Comparison of ENCODE assay signal across 8 cellular contexts in genomic region chr13:109779074-109779473, GRCh38. TPM values are rescaled to one million over a fixed set of nuclear protein-coding genes. Genes with fewer than 3 reads are reported as not detected.
DNase-seq lines count a peak whose midpoint lies in the region; ATAC-seq and TF ChIP-seq lines count a peak whose summit lies in the region.

No MANE protein-coding gene starts in this region.

- no peaks in the 10 kb centered on the region for H3K9me3 Mint-ChIP-seq in activated T-cell treated with anti-CD3 and anti-CD28 coated beads, Interleukin-2, amount 50 U/mL, for 24 hours
- no peaks in the 10 kb centered on the region for H3K9me3 Mint-ChIP-seq in activated CD8-positive, alpha-beta T cell treated with anti-CD3 and anti-CD28 coated beads, Interleukin-2, amount 10 ng/mL, durations not matched to agents 7 days and 5 days (ENCODE audit: insufficient read depth)

- H3K4me3 ChIP-seq in gastroesophageal sphincter (peak overlapping the region; percentile 45 to 82), tibial artery (peak overlapping the region; percentile 73 to 88)

- no peak for TF ChIP-seq EP300 in gastroesophageal sphincter (IDR thresholded peaks at IDR 0.05)

- H3K4me3 Mint-ChIP-seq in activated T-cell treated with anti-CD3 and anti-CD28 coated beads, Interleukin-2, amount 50 U/mL, for 24 hours = peak overlapping the region; percentile 54
- H3K4me3 Mint-ChIP-seq in activated CD8-positive, alpha-beta T cell treated with anti-CD3 and anti-CD28 coated beads, Interleukin-2, amount 10 ng/mL, durations not matched to agents 7 days and 5 days = peak overlapping the region; percentile 58

- POLR2A ChIA-PET in activated CD8-positive, alpha-beta T cell treated with anti-CD3 and anti-CD28 coated beads, Interleukin-2, amount 10 ng/mL, durations not matched to agents 7 days and 5 days (lab: Charles Lee) = interaction anchor here (0.5 to 0.6 kb wide), 2 partner anchors 936 to 1136 kb away, joined by 3 to 4 read pairs; partner anchors contain the start of gene ANKRD10

- no peak for DNase-seq in activated T-cell treated with anti-CD3 and anti-CD28 coated beads, Interleukin-2, amount 50 U/mL, for 24 hours
- DNase-seq in activated T-cell treated with anti-CD3 and anti-CD28 coated beads for 4 hours (no peak), tibial artery (no peak), KBM-7 (no peak)
- peak; percentile 75 for DNase-seq in activated CD8-positive, alpha-beta T cell treated with anti-CD3 and anti-CD28 coated beads, Interleukin-2, amount 10 ng/mL, durations not matched to agents 7 days and 5 days

- peak overlapping the region; percentile 11 for H3K27ac Mint-ChIP-seq in activated T-cell treated with anti-CD3 and anti-CD28 coated beads, Interleukin-2, amount 50 U/mL, for 24 hours
- H3K27ac Mint-ChIP-seq in activated CD8-positive, alpha-beta T cell treated with anti-CD3 and anti-CD28 coated beads, Interleukin-2, amount 10 ng/mL, durations not matched to agents 7 days and 5 days = peak overlapping the region; percentile 80

- no peaks in the 10 kb centered on the region for H3K27me3 Mint-ChIP-seq in activated T-cell treated with anti-CD3 and anti-CD28 coated beads, Interleukin-2, amount 50 U/mL, for 24 hours
- H3K27me3 Mint-ChIP-seq in activated CD8-positive, alpha-beta T cell treated with anti-CD3 and anti-CD28 coated beads, Interleukin-2, amount 10 ng/mL, durations not matched to agents 7 days and 5 days (ENCODE audit: low read depth) = no peaks in the 10 kb centered on the region

- ATAC-seq in activated CD8-positive, alpha-beta T cell treated with anti-CD3 and anti-CD28 coated beads, Interleukin-2, amount 10 ng/mL, durations not matched to agents 7 days and 5 days = peak; percentile 83
- ATAC-seq in gastroesophageal sphincter (no peak), HG02884 (IDR thresholded peaks at IDR 0.05; ENCODE audit: unreplicated experiment) (no peak), HG03095 (IDR thresholded peaks at IDR 0.05; ENCODE audit: unreplicated experiment) (no peak)

- no peak for TF ChIP-seq CTCF in gastroesophageal sphincter (IDR thresholded peaks at IDR 0.05)
- TF ChIP-seq CTCF in tibial artery (IDR thresholded peaks at IDR 0.05) = no peak

- 39 to 40% methylated on average over 4 of the region's 4 CpGs for WGBS in gastroesophageal sphincter (ENCODE audit: low coverage in 1 of 2), 2 donors

- H3K4me1 ChIP-seq in gastroesophageal sphincter (peaks cover 0 to 92% (median 6%) of the 10 kb centered on the region in 3 donors), tibial artery (peaks cover 0 to 80% (median 51%) of the 10 kb centered on the region in 4 donors)

- CTCF ChIA-PET in activated CD8-positive, alpha-beta T cell treated with anti-CD3 and anti-CD28 coated beads, Interleukin-2, amount 10 ng/mL, durations not matched to agents 7 days and 5 days (lab: Charles Lee) = interaction anchor here (1.1 to 1.8 kb wide), 4 partner anchors 11 to 47 kb away, joined by 3 to 5 read pairs (median 4); no protein-coding TSS in a partner anchor

- in situ Hi-C loops in KBM-7 (cut with MboI; ENCODE audit: low pct_unique_long_range_greater_than_20kb, low sequenced_read_pairs) = no loop called here

- intact Hi-C loops in tibial artery (cut with DNase I; ENCODE audit: low total_unique reads) = no loop called here

- H3K9me3 ChIP-seq in gastroesophageal sphincter (no peaks in the 10 kb centered on the region), tibial artery (no peaks in the 10 kb centered on the region)

- peaks cover 12% of the 10 kb centered on the region for H3K36me3 Mint-ChIP-seq in activated T-cell treated with anti-CD3 and anti-CD28 coated beads, Interleukin-2, amount 50 U/mL, for 24 hours (ENCODE audit: low read depth)
- H3K36me3 Mint-ChIP-seq in activated CD8-positive, alpha-beta T cell treated with anti-CD3 and anti-CD28 coated beads, Interleukin-2, amount 10 ng/mL, durations not matched to agents 7 days and 5 days (ENCODE audit: low read depth) = peaks cover 12% of the 10 kb centered on the region

- H3K27me3 ChIP-seq in gastroesophageal sphincter (no peaks in the 10 kb centered on the region), tibial artery (no peaks in the 10 kb centered on the region)

- H3K36me3 ChIP-seq in gastroesophageal sphincter = peaks cover 0 to 42% of the 10 kb centered on the region in 2 donors
- H3K36me3 ChIP-seq in tibial artery = peaks cover 34 to 45% (median 37%) of the 10 kb centered on the region in 3 donors

- peaks cover 56% of the 10 kb centered on the region for H3K4me1 Mint-ChIP-seq in activated T-cell treated with anti-CD3 and anti-CD28 coated beads, Interleukin-2, amount 50 U/mL, for 24 hours (ENCODE audit: low read depth)
- peaks cover 49% of the 10 kb centered on the region for H3K4me1 Mint-ChIP-seq in activated CD8-positive, alpha-beta T cell treated with anti-CD3 and anti-CD28 coated beads, Interleukin-2, amount 10 ng/mL, durations not matched to agents 7 days and 5 days (ENCODE audit: low read depth)

- TF ChIP-seq POLR2A in gastroesophageal sphincter (IDR thresholded peaks at IDR 0.05) = no peak

- H3K27ac ChIP-seq in gastroesophageal sphincter (peak overlapping the region in 3 of 4 donors; percentile 46 to 98 (median 95)), tibial artery (peak overlapping the region in 1 of 2 donors; percentile 76)

RNA-seq across cellular contexts. Expression of gene IRS2, which starts 7.3 kb away (rescaled TPM):
- 1 to 10 TPM; 3.2 to 3.3 TPM for total RNA-seq in activated CD8-positive, alpha-beta T cell treated with anti-CD3 and anti-CD28 coated beads, Interleukin-2, amount 10 ng/mL, durations not matched to agents 7 days and 5 days
- 10 to 100 TPM; 29.8 to 69.3 (median 49.4) TPM for total RNA-seq in gastroesophageal sphincter

Comparison
In these comparisons a context has a peak if more than half of its experiments do, and no peak if none do; other contexts are left out.
1. RNA of gene IRS2, which starts 7.3 kb away (total RNA-seq): 29.8 to 69.3 TPM in gastroesophageal sphincter; 3.2 to 3.3 TPM in activated CD8-positive, alpha-beta T cell treated with anti-CD3 and anti-CD28 coated beads, Interleukin-2, amount 10 ng/mL, durations not matched to agents 7 days and 5 days; every median in the first group is over 4 times any median in the second.